In the genomic region with DNA sequence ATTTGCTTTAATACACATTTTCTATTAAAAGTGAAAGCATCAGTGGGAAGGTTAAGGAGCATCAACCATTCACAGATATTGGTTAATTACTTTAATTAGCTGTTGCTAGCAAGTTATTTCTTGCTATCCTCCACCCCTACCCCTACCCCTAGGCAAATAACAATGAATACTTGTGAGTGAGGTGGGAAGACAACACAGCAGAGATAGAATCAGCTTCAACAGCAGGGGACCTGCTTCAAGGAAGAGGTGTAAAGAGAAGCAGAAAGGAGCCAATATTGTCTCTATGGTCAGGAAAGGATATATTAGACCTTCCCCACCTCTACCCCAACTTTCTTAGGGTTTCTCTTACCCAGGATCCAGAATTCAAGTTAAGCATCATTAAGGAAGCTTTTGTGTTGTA, we compare ENCODE assay signal across 1 cellular context.
TF ChIP-seq lines count a peak whose summit lies in the region.

No MANE protein-coding gene starts in this region.

TF ChIP-seq in GM23338, 12 proteins besides CTCF, POLR2A, EP300 and RAD21 (continued from another document):
- TF ChIP-seq, protein P1, sequence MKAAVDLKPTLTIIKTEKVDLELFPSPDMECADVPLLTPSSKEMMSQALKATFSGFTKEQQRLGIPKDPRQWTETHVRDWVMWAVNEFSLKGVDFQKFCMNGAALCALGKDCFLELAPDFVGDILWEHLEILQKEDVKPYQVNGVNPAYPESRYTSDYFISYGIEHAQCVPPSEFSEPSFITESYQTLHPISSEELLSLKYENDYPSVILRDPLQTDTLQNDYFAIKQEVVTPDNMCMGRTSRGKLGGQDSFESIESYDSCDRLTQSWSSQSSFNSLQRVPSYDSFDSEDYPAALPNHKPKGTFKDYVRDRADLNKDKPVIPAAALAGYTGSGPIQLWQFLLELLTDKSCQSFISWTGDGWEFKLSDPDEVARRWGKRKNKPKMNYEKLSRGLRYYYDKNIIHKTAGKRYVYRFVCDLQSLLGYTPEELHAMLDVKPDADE (IDR thresholded peaks at IDR 0.05), result no peak
TF ChIP-seq in GM23338: peak in this region for 0.
